In the genomic region with DNA sequence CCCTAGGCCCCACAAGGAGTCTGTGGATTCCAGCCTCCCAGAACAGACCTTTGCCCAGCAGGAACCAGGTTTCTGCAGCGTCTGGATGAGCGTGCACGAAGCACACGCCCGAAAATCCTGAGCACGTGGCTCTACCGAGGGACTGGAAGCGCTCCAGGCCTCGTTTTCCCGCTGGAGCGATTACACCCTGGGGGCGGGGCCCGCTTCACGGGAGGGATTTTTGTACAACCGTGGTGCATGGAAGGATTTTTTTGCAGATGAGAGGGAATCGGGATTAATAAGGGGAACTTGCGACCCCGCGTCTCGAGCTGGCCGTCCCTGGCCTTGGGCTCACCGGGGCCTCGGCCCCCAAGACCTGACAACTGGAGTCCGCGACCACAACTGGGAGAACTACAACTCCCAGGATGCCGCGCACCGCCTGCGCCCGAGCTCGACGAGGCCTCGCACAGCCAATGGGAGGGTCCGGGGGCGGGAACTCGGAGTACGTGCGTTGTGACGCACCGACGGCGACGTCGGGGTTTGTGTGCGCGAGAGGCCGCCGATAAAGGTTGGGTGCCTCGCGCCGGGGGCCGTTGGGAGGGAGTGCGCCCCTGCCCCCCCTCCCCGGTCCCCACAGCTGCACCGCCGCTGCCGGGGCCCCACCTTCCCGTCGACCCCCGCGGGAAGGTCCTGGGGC, we compare ENCODE assay signal across 7 cellular contexts.
DNase-seq lines count a peak whose midpoint lies in the region; ATAC-seq and TF ChIP-seq lines count a peak whose summit lies in the region.

A gene (plus strand): TSS at position 518 of the 676 bp plus-strand sequence. CDS start 3,294 bp downstream, outside the sequence.

- in situ Hi-C loops in astrocyte of the cerebellum (cut with HindIII; ENCODE audit: low sequenced_read_pairs) = no loop called here

- H3K4me3 ChIP-seq in astrocyte of the cerebellum (ENCODE audit: low read depth, low read length) = peak within 1 kb of the TSS; percentile 48

- TF ChIP-seq POLR2A in GM18505 (IDR thresholded peaks at IDR 0.05; ENCODE audit: borderline replicate concordance, extremely low read depth, insufficient read depth, insufficient read length) = no peak

- no peak for TF ChIP-seq CTCF in astrocyte of the cerebellum (IDR thresholded peaks at IDR 0.05; ENCODE audit: low read depth, low read length, missing control alignments)

- peak; percentile 91 for ATAC-seq in GM18505 (IDR thresholded peaks at IDR 0.05; ENCODE audit: unreplicated experiment)
- peak; percentile 86 for ATAC-seq in HG02973 (IDR thresholded peaks at IDR 0.05; ENCODE audit: unreplicated experiment)

- DNase-seq in NCI-H1930 (lab: John Stamatoyannopoulos, UW) = peak; percentile 99
- peak; percentile 96 for DNase-seq in T-helper 22 cell (ENCODE audit: low read depth)
- DNase-seq in astrocyte of the cerebellum (ENCODE audit: low read depth) = peak; percentile 94
- peak; percentile 96 to 99 for DNase-seq in hippocampal formation (lab: John Stamatoyannopoulos, UW)
- peak; percentile 98 for DNase-seq in retina

Comparison
In these comparisons a context has a peak if more than half of its experiments do, and no peak if none do; other contexts are left out.
1. Peak in every context shown above with its lines: DNase-seq, ATAC-seq and H3K4me3 ChIP-seq.